29 cellular contexts compared by ENCODE assay signal in genomic region chr7:117564627-117565026, GRCh38.
"Had no signal": no experiment of that assay in that cellular context is flagged by ENCODE, and none has a peak within 500 bp of the region (broad histone marks: within the 10 kb centered on the region; RNA-seq: fewer than 3 reads in every experiment).

No MANE protein-coding gene starts in this region.

- H3K4me3 Mint-ChIP-seq: activated CD4-positive, alpha-beta memory T cell treated with anti-CD3 and anti-CD28 coated beads for 36 hours; activated CD4-positive, alpha-beta T cell treated with anti-CD3 and anti-CD28 coated beads for 36 hours; activated CD4-positive, alpha-beta T cell treated with anti-CD3 and anti-CD28 coated beads, Interleukin-2, amount 10 ng/mL, durations not matched to agents 24 days and 14 days; activated CD8-positive, alpha-beta memory T cell treated with anti-CD3 and anti-CD28 coated beads, Interleukin-2, amount 10 ng/mL, durations not matched to agents 7 days and 5 days; activated CD8-positive, alpha-beta T cell treated with anti-CD3 and anti-CD28 coated beads, Interleukin-2, amount 10 ng/mL, durations not matched to agents 7 days and 5 days; activated naive CD4-positive, alpha-beta T cell treated with anti-CD3 and anti-CD28 coated beads for 36 hours; activated naive CD4-positive, alpha-beta T cell treated with anti-CD3 and anti-CD28 coated beads, Interleukin-2, amount 50 U/mL, for 24 hours; activated naive CD8-positive, alpha-beta T cell treated with anti-CD3 and anti-CD28 coated beads for 36 hours; activated naive CD8-positive, alpha-beta T cell treated with anti-CD3 and anti-CD28 coated beads, Interleukin-2, amount 50 U/mL, for 24 hours; activated T-helper 1 cell treated with anti-CD3 and anti-CD28 coated beads, Interleukin-12 subunit alpha, Interleukin-12 subunit beta, Interleukin-2, Interleukin-4 antibody, amounts not matched to agents 30 ng/mL and 10 ng/mL and 1 ng/mL, durations not matched to agents 14 hours and 24 hours and 36 hours had no signal

- H3K36me3 ChIP-seq: adrenal gland, colonic mucosa, esophagus squamous epithelium, gastroesophageal sphincter had no signal

- H3K27me3 ChIP-seq: adrenal gland, body of pancreas, colonic mucosa, esophagus squamous epithelium, gastroesophageal sphincter had no signal

- H3K4me3 ChIP-seq: adrenal gland, body of pancreas, colonic mucosa, esophagus squamous epithelium, gastroesophageal sphincter had no signal

- H3K36me3 Mint-ChIP-seq: activated CD4-positive, alpha-beta memory T cell treated with anti-CD3 and anti-CD28 coated beads for 36 hours; activated CD8-positive, alpha-beta memory T cell treated with anti-CD3 and anti-CD28 coated beads, Interleukin-2, amount 10 ng/mL, durations not matched to agents 7 days and 5 days; activated naive CD4-positive, alpha-beta T cell treated with anti-CD3 and anti-CD28 coated beads, Interleukin-2, amount 50 U/mL, for 24 hours; activated naive CD8-positive, alpha-beta T cell treated with anti-CD3 and anti-CD28 coated beads for 36 hours had no signal

- DNase-seq: activated CD4-positive, alpha-beta memory T cell treated with anti-CD3 and anti-CD28 coated beads for 36 hours; activated CD4-positive, alpha-beta T cell treated with anti-CD3 and anti-CD28 coated beads for 36 hours; activated CD4-positive, alpha-beta T cell treated with anti-CD3 and anti-CD28 coated beads, Interleukin-2, amount 10 ng/mL, durations not matched to agents 24 days and 14 days; activated CD4-positive, CD25-positive, alpha-beta regulatory T cell; activated CD4-positive, CD25-positive, alpha-beta regulatory T cell treated with anti-CD3 and anti-CD28 coated beads, Interleukin-2, amount 50 U/mL, for 72 hours; activated CD8-positive, alpha-beta memory T cell treated with anti-CD3 and anti-CD28 coated beads, Interleukin-2, amount 10 ng/mL, durations not matched to agents 7 days and 5 days; activated CD8-positive, alpha-beta memory T cell treated with anti-CD3 and anti-CD28 coated beads, Interleukin-2, amount 50 U/mL, for 4 hours; activated CD8-positive, alpha-beta T cell treated with anti-CD3 and anti-CD28 coated beads, Interleukin-2, amount 10 ng/mL, durations not matched to agents 7 days and 5 days; activated effector memory CD4-positive, alpha-beta T cell treated with anti-CD3 and anti-CD28 coated beads, Interleukin-2, amount 50 U/mL, for 16 hours; activated naive CD4-positive, alpha-beta T cell treated with anti-CD3 and anti-CD28 coated beads for 36 hours; activated naive CD8-positive, alpha-beta T cell treated with anti-CD3 and anti-CD28 coated beads for 36 hours; activated naive CD8-positive, alpha-beta T cell treated with anti-CD3 and anti-CD28 coated beads, Interleukin-2, amount 50 U/mL, for 24 hours; activated T-cell treated with anti-CD3 and anti-CD28 coated beads, Interleukin-2, amount 50 U/mL, for 1 hour; activated T-cell treated with anti-CD3 and anti-CD28 coated beads, Interleukin-2, amount 50 U/mL, for 48 hours; adrenal gland; amygdala; aorta; body of pancreas; central memory CD4-positive, alpha-beta T cell; cerebellar nuclear complex; colonic mucosa; effector CD8-positive, alpha-beta T cell; esophagus squamous epithelium; foreskin melanocyte had no signal

- H3K9me3 ChIP-seq: adrenal gland, body of pancreas, colonic mucosa, esophagus squamous epithelium, gastroesophageal sphincter had no signal

- H3K4me1 Mint-ChIP-seq: activated CD4-positive, alpha-beta T cell treated with anti-CD3 and anti-CD28 coated beads for 36 hours; activated CD4-positive, alpha-beta T cell treated with anti-CD3 and anti-CD28 coated beads, Interleukin-2, amount 10 ng/mL, durations not matched to agents 24 days and 14 days; activated CD8-positive, alpha-beta memory T cell treated with anti-CD3 and anti-CD28 coated beads, Interleukin-2, amount 10 ng/mL, durations not matched to agents 7 days and 5 days; activated naive CD4-positive, alpha-beta T cell treated with anti-CD3 and anti-CD28 coated beads, Interleukin-2, amount 50 U/mL, for 24 hours; activated naive CD8-positive, alpha-beta T cell treated with anti-CD3 and anti-CD28 coated beads for 36 hours; activated naive CD8-positive, alpha-beta T cell treated with anti-CD3 and anti-CD28 coated beads, Interleukin-2, amount 50 U/mL, for 24 hours had no signal

- H3K27me3 Mint-ChIP-seq: activated CD4-positive, alpha-beta memory T cell treated with anti-CD3 and anti-CD28 coated beads for 36 hours; activated CD4-positive, alpha-beta T cell treated with anti-CD3 and anti-CD28 coated beads for 36 hours; activated CD4-positive, alpha-beta T cell treated with anti-CD3 and anti-CD28 coated beads, Interleukin-2, amount 10 ng/mL, durations not matched to agents 24 days and 14 days; activated CD8-positive, alpha-beta memory T cell treated with anti-CD3 and anti-CD28 coated beads, Interleukin-2, amount 10 ng/mL, durations not matched to agents 7 days and 5 days; activated naive CD4-positive, alpha-beta T cell treated with anti-CD3 and anti-CD28 coated beads, Interleukin-2, amount 50 U/mL, for 24 hours; activated naive CD8-positive, alpha-beta T cell treated with anti-CD3 and anti-CD28 coated beads for 36 hours; activated naive CD8-positive, alpha-beta T cell treated with anti-CD3 and anti-CD28 coated beads, Interleukin-2, amount 50 U/mL, for 24 hours had no signal

- ATAC-seq: activated CD4-positive, alpha-beta T cell treated with anti-CD3 and anti-CD28 coated beads for 36 hours; activated CD8-positive, alpha-beta memory T cell treated with anti-CD3 and anti-CD28 coated beads, Interleukin-2, amount 10 ng/mL, durations not matched to agents 7 days and 5 days; activated CD8-positive, alpha-beta T cell treated with anti-CD3 and anti-CD28 coated beads, Interleukin-2, amount 10 ng/mL, durations not matched to agents 7 days and 5 days; activated naive CD8-positive, alpha-beta T cell treated with anti-CD3 and anti-CD28 coated beads, Interleukin-2, amount 50 U/mL, for 24 hours; body of pancreas; gastroesophageal sphincter had no signal

- H3K27ac ChIP-seq: adrenal gland, colonic mucosa, epithelial cell of prostate, esophagus squamous epithelium, gastroesophageal sphincter had no signal

- H3K4me1 ChIP-seq: adrenal gland, colonic mucosa, esophagus squamous epithelium had no signal

- H3K27ac Mint-ChIP-seq: activated CD4-positive, alpha-beta memory T cell treated with anti-CD3 and anti-CD28 coated beads for 36 hours; activated CD4-positive, alpha-beta T cell treated with anti-CD3 and anti-CD28 coated beads for 36 hours; activated CD4-positive, alpha-beta T cell treated with anti-CD3 and anti-CD28 coated beads, Interleukin-2, amount 10 ng/mL, durations not matched to agents 24 days and 14 days; activated CD8-positive, alpha-beta memory T cell treated with anti-CD3 and anti-CD28 coated beads, Interleukin-2, amount 10 ng/mL, durations not matched to agents 7 days and 5 days; activated CD8-positive, alpha-beta T cell treated with anti-CD3 and anti-CD28 coated beads, Interleukin-2, amount 10 ng/mL, durations not matched to agents 7 days and 5 days; activated naive CD4-positive, alpha-beta T cell treated with anti-CD3 and anti-CD28 coated beads for 36 hours; activated naive CD4-positive, alpha-beta T cell treated with anti-CD3 and anti-CD28 coated beads, Interleukin-2, amount 50 U/mL, for 24 hours; activated naive CD8-positive, alpha-beta T cell treated with anti-CD3 and anti-CD28 coated beads for 36 hours; activated naive CD8-positive, alpha-beta T cell treated with anti-CD3 and anti-CD28 coated beads, Interleukin-2, amount 50 U/mL, for 24 hours; activated T-helper 1 cell treated with anti-CD3 and anti-CD28 coated beads, Interleukin-12 subunit alpha, Interleukin-12 subunit beta, Interleukin-2, Interleukin-4 antibody, amounts not matched to agents 30 ng/mL and 10 ng/mL and 1 ng/mL, durations not matched to agents 14 hours and 24 hours and 36 hours; activated T-helper 2 cell treated with anti-CD3 and anti-CD28 coated beads, Interferon-gamma antibody, Interleukin-2, Interleukin-4, amounts not matched to agents 10 μg/mL and 5 μg/mL and 100 μg/mL, durations not matched to agents 14 hours and 24 hours and 36 hours had no signal

- H3K9me3 Mint-ChIP-seq: activated CD4-positive, alpha-beta memory T cell treated with anti-CD3 and anti-CD28 coated beads for 36 hours; activated CD4-positive, alpha-beta T cell treated with anti-CD3 and anti-CD28 coated beads, Interleukin-2, amount 10 ng/mL, durations not matched to agents 24 days and 14 days; activated naive CD4-positive, alpha-beta T cell treated with anti-CD3 and anti-CD28 coated beads for 36 hours; activated naive CD4-positive, alpha-beta T cell treated with anti-CD3 and anti-CD28 coated beads, Interleukin-2, amount 50 U/mL, for 24 hours; activated naive CD8-positive, alpha-beta T cell treated with anti-CD3 and anti-CD28 coated beads for 36 hours; activated naive CD8-positive, alpha-beta T cell treated with anti-CD3 and anti-CD28 coated beads, Interleukin-2, amount 50 U/mL, for 24 hours; activated T-helper 1 cell treated with anti-CD3 and anti-CD28 coated beads, Interleukin-12 subunit alpha, Interleukin-12 subunit beta, Interleukin-2, Interleukin-4 antibody, amounts not matched to agents 30 ng/mL and 10 ng/mL and 1 ng/mL, durations not matched to agents 14 hours and 24 hours and 36 hours; activated T-helper 2 cell treated with anti-CD3 and anti-CD28 coated beads, Interferon-gamma antibody, Interleukin-2, Interleukin-4, amounts not matched to agents 10 μg/mL and 5 μg/mL and 100 μg/mL, durations not matched to agents 14 hours and 24 hours and 36 hours had no signal
